In genomic region chr5:80957031-80957761, GRCh38 we compare ENCODE assay signal across 13 cellular contexts. TPM values are rescaled to one million over a fixed set of nuclear protein-coding genes. Genes with fewer than 3 reads are reported as not detected.
A peak's percentile ranks its signal among the peaks of the same experiment; 100 is the strongest.
DNase-seq lines count a peak whose midpoint lies in the region; FAIRE-seq and TF ChIP-seq lines count a peak whose summit lies in the region.
"Had no signal": no experiment of that assay in that cellular context is flagged by ENCODE, and none has a peak within 500 bp of the region (broad histone marks: within the 10 kb centered on the region; RNA-seq: fewer than 3 reads in every experiment).

No MANE protein-coding gene starts in this region.

- H3K36me3 Mint-ChIP-seq in T-helper 1 cell treated with Interleukin-12 subunit alpha and Interleukin-12 subunit beta and Interleukin-4 antibody, amounts not matched to agents 30 μg/mL and 1 μg/mL, for 36 hours (ENCODE audit: low read depth), result peaks cover 4% of the 10 kb centered on the region

- peaks cover 0 to 3% (median 0%) of the 10 kb centered on the region in 4 donors for H3K4me1 ChIP-seq in Peyer's patch
- H3K4me1 ChIP-seq: A549 had no signal

- no peak overlapping the region for H3K4me3 Mint-ChIP-seq in T-helper 1 cell treated with Interleukin-12 subunit alpha and Interleukin-12 subunit beta and Interleukin-4 antibody, amounts not matched to agents 30 μg/mL and 1 μg/mL, for 36 hours
- H3K4me3 Mint-ChIP-seq: natural killer cell treated with Interleukin-12 subunit alpha and Interleukin-12 subunit beta and Interleukin-15 and Interleukin-18, amount 100 ng/mL, for 72 hours had no signal

- peaks cover 34% of the 10 kb centered on the region for H3K4me1 Mint-ChIP-seq in T-helper 1 cell treated with Interleukin-12 subunit alpha and Interleukin-12 subunit beta and Interleukin-4 antibody, amounts not matched to agents 30 μg/mL and 1 μg/mL, for 36 hours (ENCODE audit: low read depth)

- H3K27me3 Mint-ChIP-seq in T-helper 1 cell treated with Interleukin-12 subunit alpha and Interleukin-12 subunit beta and Interleukin-4 antibody, amounts not matched to agents 30 μg/mL and 1 μg/mL, for 36 hours (ENCODE audit: low read depth), result peaks cover 17% of the 10 kb centered on the region

- no peak overlapping the region for H3K4me3 ChIP-seq in Peyer's patch
- H3K4me3 ChIP-seq: A549 had no signal

- H3K9me3 ChIP-seq in Peyer's patch, result no peaks in the 10 kb centered on the region
- H3K9me3 ChIP-seq: A549, tibial nerve had no signal

- no peaks in the 10 kb centered on the region for H3K9me3 Mint-ChIP-seq in T-helper 1 cell treated with Interleukin-12 subunit alpha and Interleukin-12 subunit beta and Interleukin-4 antibody, amounts not matched to agents 30 μg/mL and 1 μg/mL, for 36 hours
- H3K9me3 Mint-ChIP-seq: natural killer cell treated with Interleukin-12 subunit alpha and Interleukin-12 subunit beta and Interleukin-15 and Interleukin-18, amount 100 ng/mL, for 72 hours had no signal

- peak overlapping the region; percentile 69 for H3K27ac Mint-ChIP-seq in T-helper 1 cell treated with Interleukin-12 subunit alpha and Interleukin-12 subunit beta and Interleukin-4 antibody, amounts not matched to agents 30 μg/mL and 1 μg/mL, for 36 hours
- H3K27ac Mint-ChIP-seq: natural killer cell treated with Interleukin-12 subunit alpha and Interleukin-12 subunit beta and Interleukin-15 and Interleukin-18, amount 100 ng/mL, for 72 hours had no signal

- TF ChIP-seq CTCF in Peyer's patch (IDR thresholded peaks at IDR 0.05), result no peak

- DNase-seq in T-helper 1 cell (no peak), NCI-H1930 (lab: John Stamatoyannopoulos, UW) (peak; percentile 51 to 64), SW480 (ENCODE audit: low spot score) (peak; percentile 15), kidney tubule cell (ENCODE audit: low spot score) (peak; percentile 62), GM12891 (ENCODE audit: insufficient read length, low spot score) (no peak), Peyer's patch (no peak)
- DNase-seq in central memory CD4-positive, alpha-beta T cell, result no peak
- DNase-seq: brain microvascular endothelial cell, EL had no signal

- no peaks in the 10 kb centered on the region for H3K36me3 ChIP-seq in Peyer's patch
- H3K36me3 ChIP-seq: brain microvascular endothelial cell, tibial nerve had no signal

- no peak overlapping the region for H3K27ac ChIP-seq in Peyer's patch
- H3K27ac ChIP-seq: A549, brain microvascular endothelial cell, tibial nerve had no signal

- no peak for FAIRE-seq in GM12891 (lab: Jason Lieb, UNC)
- FAIRE-seq: A549 had no signal

- TF ChIP-seq POLR2A in GM12891 (IDR thresholded peaks at IDR 0.05; ENCODE audit: low read depth, low read length) (no peak), Peyer's patch (IDR thresholded peaks at IDR 0.05) (no peak)

- H3K27me3 ChIP-seq in Peyer's patch, result no peaks in the 10 kb centered on the region
- H3K27me3 ChIP-seq: brain microvascular endothelial cell had no signal

TF ChIP-seq in GM12891, 5 proteins besides CTCF, POLR2A, EP300 and RAD21:
- no peak for TF ChIP-seq SPI1 (IDR thresholded peaks at IDR 0.05; ENCODE audit: low read depth, low read length)
- TF ChIP-seq PAX5 (IDR thresholded peaks at IDR 0.05; ENCODE audit: insufficient read depth, low read length, severe bottlenecking), result no peak
- no peak for TF ChIP-seq POU2F2 (IDR thresholded peaks at IDR 0.05; ENCODE audit: low read depth, low read length)
- no peak for TF ChIP-seq POLR2AphosphoS5 (IDR thresholded peaks at IDR 0.05; ENCODE audit: low read depth, low read length)
- TF ChIP-seq TAF1 (IDR thresholded peaks at IDR 0.05; ENCODE audit: low read depth, low read length), result no peak

RNA-seq across cellular contexts. Expression of gene RASGRF2, which starts 3.0 kb away (rescaled TPM):
- polyA plus RNA-seq in GM12891 (2012; ENCODE audit: low read depth, missing spikeins), result 0.09 TPM
- total RNA-seq in Peyer's patch, result 10 to 100 TPM in 2 of 4 donors, 1 to 10 TPM in 2; 6.0 to 17.3 (median 8.7) TPM

Comparison
In these comparisons a context has a peak if more than half of its experiments do, and no peak if none do; other contexts are left out.
1. DNase-seq: peak in NCI-H1930 (2 of 2), SW480 (single experiment) and kidney tubule cell (single experiment); none in T-helper 1 cell (0 of 5), central memory CD4-positive, alpha-beta T cell (single experiment), GM12891 (single experiment) and Peyer's patch (0 of 3).